Comparison of ENCODE assay signal across 8 cellular contexts in the genomic region with DNA sequence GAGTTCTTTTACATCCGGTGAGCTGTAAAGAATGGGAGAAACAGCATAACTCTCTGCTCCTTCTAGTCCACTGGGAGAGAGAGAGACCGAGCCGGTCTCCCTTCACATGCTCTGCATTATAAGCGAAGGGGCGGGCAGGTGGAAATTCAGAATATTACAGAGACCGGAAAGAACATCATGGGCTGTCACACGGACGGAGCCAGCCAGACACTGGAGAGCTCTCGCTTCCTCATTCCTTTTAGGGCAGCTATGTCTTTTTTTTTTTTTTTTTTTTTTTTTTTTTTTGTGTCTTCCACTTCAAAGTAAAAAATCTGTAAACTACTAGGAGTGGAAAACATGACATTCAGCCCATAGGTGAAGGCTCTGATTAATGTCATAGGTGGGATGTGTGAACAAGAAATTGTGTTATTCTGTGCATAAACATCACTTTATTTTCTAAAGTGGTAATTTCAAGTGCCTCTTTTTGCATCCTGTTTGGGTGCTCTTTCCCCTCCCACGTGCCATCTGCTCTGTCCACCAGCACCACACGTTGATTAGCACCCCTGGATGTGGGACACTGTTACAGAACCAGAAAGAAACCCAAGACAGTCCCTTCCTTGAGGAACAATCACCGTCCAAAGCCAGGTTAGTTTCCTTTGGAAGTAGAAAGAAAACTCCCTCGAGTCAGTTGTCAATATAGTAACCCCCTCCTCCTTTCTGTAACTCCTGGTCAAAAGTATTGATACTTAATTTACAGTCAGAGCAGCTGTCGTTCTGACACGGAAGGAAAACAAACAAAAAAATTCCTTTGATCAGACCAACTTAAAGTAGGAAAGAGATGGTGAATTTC. TPM values are rescaled to one million over a fixed set of nuclear protein-coding genes. Genes with fewer than 3 reads are reported as not detected.
DNase-seq lines count a peak whose midpoint lies in the region; ATAC-seq and TF ChIP-seq lines count a peak whose summit lies in the region.

A gene with protein sequence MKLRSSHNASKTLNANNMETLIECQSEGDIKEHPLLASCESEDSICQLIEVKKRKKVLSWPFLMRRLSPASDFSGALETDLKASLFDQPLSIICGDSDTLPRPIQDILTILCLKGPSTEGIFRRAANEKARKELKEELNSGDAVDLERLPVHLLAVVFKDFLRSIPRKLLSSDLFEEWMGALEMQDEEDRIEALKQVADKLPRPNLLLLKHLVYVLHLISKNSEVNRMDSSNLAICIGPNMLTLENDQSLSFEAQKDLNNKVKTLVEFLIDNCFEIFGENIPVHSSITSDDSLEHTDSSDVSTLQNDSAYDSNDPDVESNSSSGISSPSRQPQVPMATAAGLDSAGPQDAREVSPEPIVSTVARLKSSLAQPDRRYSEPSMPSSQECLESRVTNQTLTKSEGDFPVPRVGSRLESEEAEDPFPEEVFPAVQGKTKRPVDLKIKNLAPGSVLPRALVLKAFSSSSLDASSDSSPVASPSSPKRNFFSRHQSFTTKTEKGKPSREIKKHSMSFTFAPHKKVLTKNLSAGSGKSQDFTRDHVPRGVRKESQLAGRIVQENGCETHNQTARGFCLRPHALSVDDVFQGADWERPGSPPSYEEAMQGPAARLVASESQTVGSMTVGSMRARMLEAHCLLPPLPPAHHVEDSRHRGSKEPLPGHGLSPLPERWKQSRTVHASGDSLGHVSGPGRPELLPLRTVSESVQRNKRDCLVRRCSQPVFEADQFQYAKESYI (minus strand): TSS at position 93 of the 829 bp plus-strand sequence. CDS start 845 bp downstream, outside the sequence.

- TF ChIP-seq POLR2A in GM15510 (IDR thresholded peaks at IDR 0.05; ENCODE audit: borderline replicate concordance, extremely low read depth, insufficient read length), result peak; percentile 74

- intact Hi-C loops in left ventricle myocardium superior (cut with micrococcal nuclease), result loop anchor here (5.0 to 10.0 kb wide), 2 partner anchors 60 to 87 kb away; no protein-coding TSS in a partner anchor

- ATAC-seq in HG02588 (IDR thresholded peaks at IDR 0.05; ENCODE audit: unreplicated experiment) (peak; percentile 81), left ventricle myocardium superior (peak; percentile 75)

- DNase-seq in NOMO-1 (lab: John Stamatoyannopoulos, UW; ENCODE audit: unreplicated experiment in 2 of 2), result peak; percentile 95 to 96
- peak; percentile 82 for DNase-seq in activated T-cell treated with anti-CD3 and anti-CD28 coated beads for 24 hours (ENCODE audit: low read depth)
- peak; percentile 59 for DNase-seq in left ventricle myocardium superior
- peak; percentile 60 to 74 for DNase-seq in stimulated activated CD4-positive, alpha-beta T cell treated with anti-CD3 and anti-CD28 coated beads, Interleukin-1b, Interleukin-23, amount 100 ng/mL, for 4 hours (ENCODE audit: low read depth in 2 of 2)
- DNase-seq in HT-29 (ENCODE audit: low spot score), result no peak
- DNase-seq in cortex of kidney (lab: John Stamatoyannopoulos, UW), result no peak

RNA-seq across cellular contexts. Expression of the gene that starts here (rescaled TPM):
- 2.1 TPM for total RNA-seq in left ventricle myocardium superior
- total RNA-seq in HT-29 (2014; rRNA removed; shearing (Covaris generic)), result 0.08 TPM in 1 of 2 replicates, not detected in the other

Comparison
In these comparisons a context has a peak if more than half of its experiments do, and no peak if none do; other contexts are left out.
1. DNase-seq: peak in NOMO-1 (2 of 2), activated T-cell treated with anti-CD3 and anti-CD28 coated beads for 24 hours (single experiment), left ventricle myocardium superior (single experiment) and stimulated activated CD4-positive, alpha-beta T cell treated with anti-CD3 and anti-CD28 coated beads, Interleukin-1b, Interleukin-23, amount 100 ng/mL, for 4 hours (2 of 2); none in HT-29 (single experiment) and cortex of kidney (single experiment).